In the genomic region with DNA sequence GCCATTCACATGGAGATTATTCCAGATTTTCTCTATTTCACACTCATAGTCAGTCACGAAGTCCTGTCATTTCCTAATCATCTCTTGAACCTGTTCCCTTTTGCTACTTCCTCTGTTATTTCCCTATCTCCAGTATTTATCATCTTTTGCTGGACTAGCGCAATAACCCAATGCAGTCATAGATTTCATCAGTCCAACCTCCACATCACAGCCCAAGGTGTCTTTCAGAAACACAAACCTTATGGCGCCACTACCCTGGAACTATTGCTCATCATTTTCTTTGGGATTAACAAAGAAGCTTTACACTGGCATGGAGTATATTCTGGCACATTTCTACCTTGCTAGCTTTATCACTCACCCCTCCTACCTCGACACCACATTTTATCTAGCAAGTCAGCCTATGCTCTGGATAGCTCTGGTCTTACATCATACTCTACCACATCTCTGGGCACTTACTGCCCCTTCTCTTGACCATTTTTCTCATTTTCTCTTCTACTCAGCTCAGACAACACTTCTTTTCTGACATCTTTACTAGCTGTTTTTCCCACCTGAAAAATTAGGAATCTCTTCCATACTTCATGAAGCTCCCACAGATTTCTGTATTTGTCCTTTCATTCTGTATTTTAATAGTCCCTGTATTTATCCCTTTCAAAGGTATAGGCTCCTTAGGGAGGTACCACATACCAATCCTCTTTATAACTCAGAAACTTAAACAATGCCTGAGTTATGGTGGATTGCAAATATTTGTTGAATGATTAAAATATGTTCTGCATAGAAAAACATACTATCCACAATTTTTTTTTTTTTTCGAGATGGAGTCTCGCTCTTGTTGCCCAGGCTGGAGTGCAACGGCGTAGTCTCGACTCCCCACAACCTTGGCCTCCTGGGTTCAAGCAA, we compare ENCODE assay signal across 2 cellular contexts.
TF ChIP-seq lines count a peak whose summit lies in the region.

No MANE protein-coding gene starts in this region.

TF ChIP-seq in A549, 52 proteins besides CTCF, POLR2A, EP300 and RAD21 (continued from another document):
- no peak for TF ChIP-seq HOXB5 (CRISPR knock-in tag; IDR thresholded peaks at IDR 0.05)
- TF ChIP-seq CHD2 (IDR thresholded peaks at IDR 0.05; ENCODE audit: low read length, partially characterized antibody) = no peak
- no peak for TF ChIP-seq KDM5A (IDR thresholded peaks at IDR 0.05)

TF ChIP-seq in GM23338, 12 proteins besides CTCF, POLR2A, EP300 and RAD21 (continued from another document):
- no peak for TF ChIP-seq ZNF114 (CRISPR knock-in tag; IDR thresholded peaks at IDR 0.05)
- TF ChIP-seq, protein P1, sequence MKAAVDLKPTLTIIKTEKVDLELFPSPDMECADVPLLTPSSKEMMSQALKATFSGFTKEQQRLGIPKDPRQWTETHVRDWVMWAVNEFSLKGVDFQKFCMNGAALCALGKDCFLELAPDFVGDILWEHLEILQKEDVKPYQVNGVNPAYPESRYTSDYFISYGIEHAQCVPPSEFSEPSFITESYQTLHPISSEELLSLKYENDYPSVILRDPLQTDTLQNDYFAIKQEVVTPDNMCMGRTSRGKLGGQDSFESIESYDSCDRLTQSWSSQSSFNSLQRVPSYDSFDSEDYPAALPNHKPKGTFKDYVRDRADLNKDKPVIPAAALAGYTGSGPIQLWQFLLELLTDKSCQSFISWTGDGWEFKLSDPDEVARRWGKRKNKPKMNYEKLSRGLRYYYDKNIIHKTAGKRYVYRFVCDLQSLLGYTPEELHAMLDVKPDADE (IDR thresholded peaks at IDR 0.05) = no peak
- no peak for TF ChIP-seq EZH2phosphoT487 (IDR thresholded peaks at IDR 0.05; ENCODE audit: unreplicated experiment)
- no peak for TF ChIP-seq POLR2AphosphoS5 (IDR thresholded peaks at IDR 0.05; ENCODE audit: low read depth)
- TF ChIP-seq CREB1 (CRISPR knock-in tag; IDR thresholded peaks at IDR 0.05; ENCODE audit: low read depth) = no peak
- TF ChIP-seq ZNF331 (CRISPR knock-in tag; IDR thresholded peaks at IDR 0.05; ENCODE audit: low read depth) = no peak
- TF ChIP-seq STAT1 (IDR thresholded peaks at IDR 0.05; ENCODE audit: unreplicated experiment) = no peak
- TF ChIP-seq, protein P2, sequence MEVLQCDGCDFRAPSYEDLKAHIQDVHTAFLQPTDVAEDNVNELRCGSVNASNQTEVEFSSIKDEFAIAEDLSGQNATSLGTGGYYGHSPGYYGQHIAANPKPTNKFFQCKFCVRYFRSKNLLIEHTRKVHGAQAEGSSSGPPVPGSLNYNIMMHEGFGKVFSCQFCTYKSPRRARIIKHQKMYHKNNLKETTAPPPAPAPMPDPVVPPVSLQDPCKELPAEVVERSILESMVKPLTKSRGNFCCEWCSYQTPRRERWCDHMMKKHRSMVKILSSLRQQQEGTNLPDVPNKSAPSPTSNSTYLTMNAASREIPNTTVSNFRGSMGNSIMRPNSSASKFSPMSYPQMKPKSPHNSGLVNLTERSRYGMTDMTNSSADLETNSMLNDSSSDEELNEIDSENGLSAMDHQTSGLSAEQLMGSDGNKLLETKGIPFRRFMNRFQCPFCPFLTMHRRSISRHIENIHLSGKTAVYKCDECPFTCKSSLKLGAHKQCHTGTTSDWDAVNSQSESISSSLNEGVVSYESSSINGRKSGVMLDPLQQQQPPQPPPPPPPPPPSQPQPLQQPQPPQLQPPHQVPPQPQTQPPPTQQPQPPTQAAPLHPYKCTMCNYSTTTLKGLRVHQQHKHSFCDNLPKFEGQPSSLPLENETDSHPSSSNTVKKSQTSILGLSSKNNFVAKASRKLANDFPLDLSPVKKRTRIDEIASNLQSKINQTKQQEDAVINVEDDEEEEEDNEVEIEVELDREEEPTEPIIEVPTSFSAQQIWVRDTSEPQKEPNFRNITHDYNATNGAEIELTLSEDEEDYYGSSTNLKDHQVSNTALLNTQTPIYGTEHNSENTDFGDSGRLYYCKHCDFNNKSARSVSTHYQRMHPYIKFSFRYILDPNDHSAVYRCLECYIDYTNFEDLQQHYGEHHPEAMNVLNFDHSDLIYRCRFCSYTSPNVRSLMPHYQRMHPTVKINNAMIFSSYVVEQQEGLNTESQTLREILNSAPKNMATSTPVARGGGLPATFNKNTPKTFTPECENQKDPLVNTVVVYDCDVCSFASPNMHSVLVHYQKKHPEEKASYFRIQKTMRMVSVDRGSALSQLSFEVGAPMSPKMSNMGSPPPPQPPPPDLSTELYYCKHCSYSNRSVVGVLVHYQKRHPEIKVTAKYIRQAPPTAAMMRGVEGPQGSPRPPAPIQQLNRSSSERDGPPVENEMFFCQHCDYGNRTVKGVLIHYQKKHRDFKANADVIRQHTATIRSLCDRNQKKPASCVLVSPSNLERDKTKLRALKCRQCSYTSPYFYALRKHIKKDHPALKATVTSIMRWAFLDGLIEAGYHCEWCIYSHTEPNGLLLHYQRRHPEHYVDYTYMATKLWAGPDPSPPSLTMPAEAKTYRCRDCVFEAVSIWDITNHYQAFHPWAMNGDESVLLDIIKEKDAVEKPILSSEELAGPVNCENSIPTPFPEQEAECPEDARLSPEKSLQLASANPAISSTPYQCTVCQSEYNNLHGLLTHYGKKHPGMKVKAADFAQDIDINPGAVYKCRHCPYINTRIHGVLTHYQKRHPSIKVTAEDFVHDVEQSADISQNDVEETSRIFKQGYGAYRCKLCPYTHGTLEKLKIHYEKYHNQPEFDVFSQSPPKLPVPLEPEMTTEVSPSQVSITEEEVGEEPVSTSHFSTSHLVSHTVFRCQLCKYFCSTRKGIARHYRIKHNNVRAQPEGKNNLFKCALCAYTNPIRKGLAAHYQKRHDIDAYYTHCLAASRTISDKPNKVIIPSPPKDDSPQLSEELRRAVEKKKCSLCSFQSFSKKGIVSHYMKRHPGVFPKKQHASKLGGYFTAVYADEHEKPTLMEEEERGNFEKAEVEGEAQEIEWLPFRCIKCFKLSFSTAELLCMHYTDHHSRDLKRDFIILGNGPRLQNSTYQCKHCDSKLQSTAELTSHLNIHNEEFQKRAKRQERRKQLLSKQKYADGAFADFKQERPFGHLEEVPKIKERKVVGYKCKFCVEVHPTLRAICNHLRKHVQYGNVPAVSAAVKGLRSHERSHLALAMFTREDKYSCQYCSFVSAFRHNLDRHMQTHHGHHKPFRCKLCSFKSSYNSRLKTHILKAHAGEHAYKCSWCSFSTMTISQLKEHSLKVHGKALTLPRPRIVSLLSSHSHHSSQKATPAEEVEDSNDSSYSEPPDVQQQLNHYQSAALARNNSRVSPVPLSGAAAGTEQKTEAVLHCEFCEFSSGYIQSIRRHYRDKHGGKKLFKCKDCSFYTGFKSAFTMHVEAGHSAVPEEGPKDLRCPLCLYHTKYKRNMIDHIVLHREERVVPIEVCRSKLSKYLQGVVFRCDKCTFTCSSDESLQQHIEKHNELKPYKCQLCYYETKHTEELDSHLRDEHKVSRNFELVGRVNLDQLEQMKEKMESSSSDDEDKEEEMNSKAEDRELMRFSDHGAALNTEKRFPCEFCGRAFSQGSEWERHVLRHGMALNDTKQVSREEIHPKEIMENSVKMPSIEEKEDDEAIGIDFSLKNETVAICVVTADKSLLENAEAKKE (CRISPR knock-in tag; IDR thresholded peaks at IDR 0.05) = no peak
- no peak for TF ChIP-seq JUNB (IDR thresholded peaks at IDR 0.05; ENCODE audit: unreplicated experiment)
- no peak for TF ChIP-seq NANOG (IDR thresholded peaks at IDR 0.05; ENCODE audit: borderline replicate concordance)
- TF ChIP-seq EZH2 (IDR thresholded peaks at IDR 0.05; ENCODE audit: low read depth, unreplicated experiment) = no peak
